In the genomic region with DNA sequence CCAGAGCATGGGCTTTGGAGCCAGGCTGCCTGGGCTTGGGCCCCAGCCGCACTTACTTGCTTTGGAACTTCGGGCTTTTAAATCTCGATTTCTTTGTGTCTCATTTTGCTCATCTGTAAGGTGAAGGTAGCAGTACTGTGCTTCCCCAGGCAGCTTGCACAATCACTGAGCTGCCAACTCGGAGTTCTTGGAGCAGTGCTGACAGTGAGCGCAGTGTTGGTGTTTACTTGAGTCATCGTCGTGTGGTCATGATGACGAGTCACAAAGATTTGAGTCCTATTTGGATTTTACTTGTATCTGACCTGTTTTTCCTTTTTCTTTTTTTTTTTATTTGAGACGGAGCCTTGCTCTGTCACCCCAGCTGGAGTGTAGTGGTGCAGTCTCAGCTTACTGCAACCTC, we compare ENCODE assay signal across 14 cellular contexts. TPM values are rescaled to one million over a fixed set of nuclear protein-coding genes. Genes with fewer than 3 reads are reported as not detected.
A peak's percentile ranks its signal among the peaks of the same experiment; 100 is the strongest.
DNase-seq lines count a peak whose midpoint lies in the region; ATAC-seq and TF ChIP-seq lines count a peak whose summit lies in the region.
"Had no signal": no experiment of that assay in that cellular context is flagged by ENCODE, and none has a peak within 500 bp of the region (broad histone marks: within the 10 kb centered on the region; RNA-seq: fewer than 3 reads in every experiment).

No MANE protein-coding gene starts in this region.

- H3K27ac ChIP-seq in ACC112 (ENCODE audit: low read depth, low read length) (peak overlapping the region; percentile 52; the same call in 1 of the 2 replicates), H9 (ENCODE audit: insufficient read length, low read depth, low read length) (no peak overlapping the region), suprapubic skin (no peak overlapping the region)
- H3K27ac ChIP-seq: Peyer's patch, testis had no signal

- peaks cover 25 to 58% (median 56%) of the 10 kb centered on the region in 3 experiments; a peak in 6 of 7 replicates for H3K36me3 Mint-ChIP-seq in H9 (ENCODE audit: insufficient read depth in 1 of 3, low read depth in 3 of 3)

- no peaks in the 10 kb centered on the region for H3K9me3 ChIP-seq in H9 (ENCODE audit: control insufficient read depth, low read depth, low read length)
- H3K9me3 ChIP-seq in suprapubic skin: no peaks in the 10 kb centered on the region
- H3K9me3 ChIP-seq: BE2C, Peyer's patch, testis had no signal

- H3K23me2 ChIP-seq in H9 (ENCODE audit: insufficient read length, low read depth, low read length, poor library complexity, severe bottlenecking): no peaks in the 10 kb centered on the region

- H2BK120ac ChIP-seq in H9 (ENCODE audit: low read depth, low read length, poor library complexity, severe bottlenecking): no peak overlapping the region

- DNase-seq in H9 (no peak), T1000 (lab: John Stamatoyannopoulos, UW) (peak; percentile 86), fibroblast of the conjunctiva (ENCODE audit: low read depth) (peak; percentile 23), suprapubic skin (ENCODE audit: low spot score in 2 of 2) (no peak), SK-N-DZ (ENCODE audit: low spot score) (no peak), HEK293T (ENCODE audit: extremely low spot score) (no peak)
- DNase-seq: activated CD8-positive, alpha-beta memory T cell treated with anti-CD3 and anti-CD28 coated beads, Interleukin-2, amount 10 ng/mL, durations not matched to agents 7 days and 5 days; amniotic stem cell; BE2C; NCI-H2171; Peyer's patch; testis had no signal

- H3T11ph ChIP-seq in H9 (ENCODE audit: low read length): no peak overlapping the region

- H3K27ac Mint-ChIP-seq in H9: peak overlapping the region in 2 of 3 experiments; percentile 70 to 72; a peak in 3 of 7 replicates
- H3K27ac Mint-ChIP-seq: activated CD8-positive, alpha-beta memory T cell treated with anti-CD3 and anti-CD28 coated beads, Interleukin-2, amount 10 ng/mL, durations not matched to agents 7 days and 5 days had no signal

- H3K27me3 ChIP-seq in ACC112 (ENCODE audit: insufficient read depth, low read length): no peaks in the 10 kb centered on the region
- H3K27me3 ChIP-seq in H9 (ENCODE audit: insufficient read depth, low read length): no peaks in the 10 kb centered on the region
- H3K27me3 ChIP-seq in suprapubic skin: no peaks in the 10 kb centered on the region
- H3K27me3 ChIP-seq: BE2C, Peyer's patch, testis had no signal

- no peak overlapping the region for H2BK12ac ChIP-seq in H9 (ENCODE audit: insufficient read length, low read depth, low read length)

- H3K4me3 Mint-ChIP-seq in H9: no peak overlapping the region
- H3K4me3 Mint-ChIP-seq: activated CD8-positive, alpha-beta memory T cell treated with anti-CD3 and anti-CD28 coated beads, Interleukin-2, amount 10 ng/mL, durations not matched to agents 7 days and 5 days had no signal

- no peaks in the 10 kb centered on the region for H3K27me3 Mint-ChIP-seq in H9 (ENCODE audit: low read depth)
- H3K27me3 Mint-ChIP-seq: activated CD8-positive, alpha-beta memory T cell treated with anti-CD3 and anti-CD28 coated beads, Interleukin-2, amount 10 ng/mL, durations not matched to agents 7 days and 5 days had no signal

- no CpG with 5 or more reads among the region's 9 CpGs for WGBS in H9 (ENCODE audit: extremely low coverage, insufficient read length, low lambda C conversion rate)
- 88% methylated on average over 9 of the region's 9 CpGs for WGBS in suprapubic skin

- H3K9ac ChIP-seq in H9 (ENCODE audit: extremely low read depth, insufficient read length, low read length): no peak overlapping the region

- CTCF ChIA-PET in HEK293T (lab: Yijun Ruan, JAX): no interaction called here

- H3K14ac ChIP-seq in H9 (ENCODE audit: insufficient read depth, low read length): no peak overlapping the region

- H2BK20ac ChIP-seq in H9 (ENCODE audit: low read depth, low read length, poor library complexity, severe bottlenecking): no peak overlapping the region

- H4K8ac ChIP-seq in H9 (replicated peaks; ENCODE audit: insufficient read length, low read depth, low read length): no peak overlapping the region

- no peak for ATAC-seq in HG03457 (IDR thresholded peaks at IDR 0.05; ENCODE audit: unreplicated experiment)
- ATAC-seq: activated CD8-positive, alpha-beta memory T cell treated with anti-CD3 and anti-CD28 coated beads, Interleukin-2, amount 10 ng/mL, durations not matched to agents 7 days and 5 days had no signal

- H4K5ac ChIP-seq in H9 (ENCODE audit: insufficient read length, low read depth, low read length): no peak overlapping the region

- no peak overlapping the region for H2AFZ ChIP-seq in ACC112 (ENCODE audit: low read length, unreplicated experiment)
- H2AFZ ChIP-seq in H9 (ENCODE audit: low read length): no peak overlapping the region

- no peak overlapping the region for H4K91ac ChIP-seq in H9 (ENCODE audit: insufficient read length, low read depth, low read length)

- POLR2A ChIA-PET in HEK293T (lab: Yijun Ruan, JAX): no interaction called here

- no peak overlapping the region for H3K23ac ChIP-seq in H9 (ENCODE audit: insufficient read length, low read depth, low read length)

- no peaks in the 10 kb centered on the region for H3K9me3 Mint-ChIP-seq in H9

- H3K4me1 ChIP-seq in ACC112 (ENCODE audit: control insufficient read depth, insufficient read depth, low read length, unreplicated experiment) (peaks cover 7% of the 10 kb centered on the region), H9 (ENCODE audit: insufficient read depth, low read length) (no peaks in the 10 kb centered on the region), suprapubic skin (no peaks in the 10 kb centered on the region)
- H3K4me1 ChIP-seq: BE2C, Peyer's patch, testis had no signal

- TF ChIP-seq POLR2A in suprapubic skin (IDR thresholded peaks at IDR 0.05): no peak

- TF ChIP-seq EP300 in suprapubic skin (IDR thresholded peaks at IDR 0.05): no peak

- H3K79me2 ChIP-seq in ACC112 (ENCODE audit: control insufficient read depth, insufficient read depth, low read length, unreplicated experiment) (no peaks in the 10 kb centered on the region), H9 (ENCODE audit: insufficient read depth, low read length) (no peaks in the 10 kb centered on the region)

- H3K4me3 ChIP-seq in ACC112 (ENCODE audit: low read depth, low read length) (no peak overlapping the region), suprapubic skin (no peak overlapping the region)
- H3K4me3 ChIP-seq: Peyer's patch, testis had no signal

- no peak overlapping the region for H3K18ac ChIP-seq in H9 (ENCODE audit: insufficient read length, low read depth, low read length)

- no peak overlapping the region for H3K56ac ChIP-seq in H9 (ENCODE audit: insufficient read length, low read depth, low read length)

- H3K36me3 ChIP-seq in ACC112 (ENCODE audit: insufficient read depth, low read length) (peaks cover 9% of the 10 kb centered on the region), suprapubic skin (peaks cover 97% of the 10 kb centered on the region)

- no peaks in the 10 kb centered on the region for H4K20me1 ChIP-seq in H9 (ENCODE audit: control insufficient read depth, insufficient read depth, insufficient read length)

- no peak for TF ChIP-seq CTCF in H9 (conservative IDR thresholded peaks at IDR 0.05)
- TF ChIP-seq CTCF in suprapubic skin (IDR thresholded peaks at IDR 0.05): no peak

- no peak overlapping the region for H2BK5ac ChIP-seq in H9 (ENCODE audit: insufficient read length, low read length)

- no peaks in the 10 kb centered on the region for H3K4me1 Mint-ChIP-seq in H9
- H3K4me1 Mint-ChIP-seq: activated CD8-positive, alpha-beta memory T cell treated with anti-CD3 and anti-CD28 coated beads, Interleukin-2, amount 10 ng/mL, durations not matched to agents 7 days and 5 days had no signal

- no peak overlapping the region for H2BK15ac ChIP-seq in H9 (ENCODE audit: low read depth, low read length)

- no peak overlapping the region for H2AK5ac ChIP-seq in H9 (ENCODE audit: insufficient read length, low read length)

- H3K4ac ChIP-seq in H9 (ENCODE audit: low read depth, low read length): no peak overlapping the region

- H3K79me1 ChIP-seq in H9 (ENCODE audit: insufficient read depth, low read depth, low read length, poor library complexity, severe bottlenecking): no peaks in the 10 kb centered on the region

- H3K4me2 ChIP-seq in H9 (ENCODE audit: insufficient read depth, insufficient read length, low read length): no peak overlapping the region

TF ChIP-seq in HEK293T, 16 proteins besides CTCF, POLR2A, EP300 and RAD21:
- TF ChIP-seq, protein P1, sequence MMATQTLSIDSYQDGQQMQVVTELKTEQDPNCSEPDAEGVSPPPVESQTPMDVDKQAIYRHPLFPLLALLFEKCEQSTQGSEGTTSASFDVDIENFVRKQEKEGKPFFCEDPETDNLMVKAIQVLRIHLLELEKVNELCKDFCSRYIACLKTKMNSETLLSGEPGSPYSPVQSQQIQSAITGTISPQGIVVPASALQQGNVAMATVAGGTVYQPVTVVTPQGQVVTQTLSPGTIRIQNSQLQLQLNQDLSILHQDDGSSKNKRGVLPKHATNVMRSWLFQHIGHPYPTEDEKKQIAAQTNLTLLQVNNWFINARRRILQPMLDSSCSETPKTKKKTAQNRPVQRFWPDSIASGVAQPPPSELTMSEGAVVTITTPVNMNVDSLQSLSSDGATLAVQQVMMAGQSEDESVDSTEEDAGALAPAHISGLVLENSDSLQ (IDR thresholded peaks at IDR 0.05): no peak
- no peak for TF ChIP-seq ELF4 (IDR thresholded peaks at IDR 0.05)

RNA-seq across cellular contexts. Expression of a gene that starts 31.3 kb away (rescaled TPM):
- total RNA-seq in H9 (2021): 45.7 and 47.8 TPM in 2 replicates
- total RNA-seq in suprapubic skin: 10 to 100 TPM; 14.8 to 32.6 (median 18.8) TPM
- 15.9 and 20.6 TPM in 2 replicates for polyA plus RNA-seq in SK-N-DZ (2014; cell fraction: cytosol; rRNA removed)
- 11.7 and 13.0 TPM in 2 replicates for polyA plus RNA-seq in SK-N-DZ (2014; cell fraction: nucleus; rRNA removed)

Comparison
In these comparisons a context has a peak if more than half of its experiments do, and no peak if none do; other contexts are left out.
1. DNase-seq: peak in T1000 (single experiment) and fibroblast of the conjunctiva (single experiment); none in H9 (single experiment), suprapubic skin (0 of 2), SK-N-DZ (single experiment) and HEK293T (single experiment).